8 cellular contexts compared by ENCODE assay signal in genomic region chr6:156791261-156791850, GRCh38. TPM values are rescaled to one million over a fixed set of nuclear protein-coding genes. Genes with fewer than 3 reads are reported as not detected.
DNase-seq lines count a peak whose midpoint lies in the region; ATAC-seq and TF ChIP-seq lines count a peak whose summit lies in the region.

No MANE protein-coding gene starts in this region.

- no peaks in the 10 kb centered on the region for H3K36me3 ChIP-seq in esophagus squamous epithelium

- intact Hi-C loops in esophagus squamous epithelium (cut with DNase I), result no loop called here

- 18 to 21% methylated on average over 10 of the region's 10 CpGs for WGBS in esophagus squamous epithelium, 2 donors

- DNase-seq in DMS153 treated with DMSO at 0.1 percent for 48 hours (lab: John Stamatoyannopoulos, UW; ENCODE audit: unreplicated experiment) (peak; percentile 40), fibroblast of pulmonary artery (ENCODE audit: low read depth) (peak; percentile 81), iPS-NIHi7 (ENCODE audit: extremely low spot score) (no peak), esophagus squamous epithelium (lab: John Stamatoyannopoulos, UW) (no peak)
- DNase-seq in stimulated activated effector memory CD8-positive, alpha-beta T cell treated with anti-CD3 and anti-CD28 coated beads, Interleukin-12 subunit alpha, Interleukin-12 subunit beta, amount 100 ng/mL, for 72 hours (ENCODE audit: low spot score in 2 of 2), result no peak

- H3K4me1 ChIP-seq in esophagus squamous epithelium, result peaks cover 15 to 98% (median 46%) of the 10 kb centered on the region in 3 donors

- no peaks in the 10 kb centered on the region for H3K9me3 Mint-ChIP-seq in stimulated activated effector memory CD8-positive, alpha-beta T cell treated with anti-CD3 and anti-CD28 coated beads, Interleukin-12 subunit alpha, Interleukin-12 subunit beta, amount 100 ng/mL, for 72 hours

- peaks cover 84% of the 10 kb centered on the region for H3K4me1 Mint-ChIP-seq in stimulated activated effector memory CD8-positive, alpha-beta T cell treated with anti-CD3 and anti-CD28 coated beads, Interleukin-12 subunit alpha, Interleukin-12 subunit beta, amount 100 ng/mL, for 72 hours

- H3K4me3 ChIP-seq in fibroblast of pulmonary artery (replicated peaks; ENCODE audit: low read depth, low read length), result no peak overlapping the region
- peak overlapping the region in 1 of 4 donors; percentile 26 for H3K4me3 ChIP-seq in esophagus squamous epithelium

- TF ChIP-seq CTCF in fibroblast of pulmonary artery (IDR thresholded peaks at IDR 0.05; ENCODE audit: low read length, missing control alignments) (no peak), esophagus squamous epithelium (IDR thresholded peaks at IDR 0.05) (no peak)

- H3K4me3 Mint-ChIP-seq in stimulated activated effector memory CD8-positive, alpha-beta T cell treated with anti-CD3 and anti-CD28 coated beads, Interleukin-12 subunit alpha, Interleukin-12 subunit beta, amount 100 ng/mL, for 72 hours, result peak overlapping the region; percentile 27

- H3K27me3 ChIP-seq in esophagus squamous epithelium, result no peaks in the 10 kb centered on the region

- H3K36me3 Mint-ChIP-seq in stimulated activated effector memory CD8-positive, alpha-beta T cell treated with anti-CD3 and anti-CD28 coated beads, Interleukin-12 subunit alpha, Interleukin-12 subunit beta, amount 100 ng/mL, for 72 hours, result peaks cover 6% of the 10 kb centered on the region

- H3K27ac ChIP-seq in esophagus squamous epithelium, result no peak overlapping the region

- peak overlapping the region; percentile 83 for H3K27ac Mint-ChIP-seq in stimulated activated effector memory CD8-positive, alpha-beta T cell treated with anti-CD3 and anti-CD28 coated beads, Interleukin-12 subunit alpha, Interleukin-12 subunit beta, amount 100 ng/mL, for 72 hours

- ATAC-seq in GM19438 (IDR thresholded peaks at IDR 0.05; ENCODE audit: low read depth, unreplicated experiment) (peak; percentile 57), HG03565 (IDR thresholded peaks at IDR 0.05; ENCODE audit: unreplicated experiment) (peak; percentile 61)
- ATAC-seq in stimulated activated effector memory CD8-positive, alpha-beta T cell treated with anti-CD3 and anti-CD28 coated beads, Interleukin-12 subunit alpha, Interleukin-12 subunit beta, amount 100 ng/mL, for 72 hours, result peak; percentile 78

- no peaks in the 10 kb centered on the region for H3K9me3 ChIP-seq in esophagus squamous epithelium

- TF ChIP-seq POLR2A in esophagus squamous epithelium (IDR thresholded peaks at IDR 0.05), result no peak

TF ChIP-seq in PFSK-1, 5 proteins besides CTCF, POLR2A, EP300 and RAD21:
- TF ChIP-seq TAF1 (IDR thresholded peaks at IDR 0.05; ENCODE audit: borderline replicate concordance, insufficient read depth, low read length) (peak; percentile 52; the same call in 1 of the 2 replicates), FOXP2 (optimal IDR thresholded peaks at IDR 0.05; ENCODE audit: borderline replicate concordance, extremely low read depth, extremely low read length, insufficient read depth) (no peak), POLR2AphosphoS5 (IDR thresholded peaks at IDR 0.05; ENCODE audit: low read depth, low read length) (peak; percentile 73), REST (IDR thresholded peaks at IDR 0.05; ENCODE audit: insufficient read depth in 1 of 2, low read depth in 2 of 2, low read length in 2 of 2) (peak in 1 of 2 experiments; percentile 35; a peak in 1 of 4 replicates), SIN3A (IDR thresholded peaks at IDR 0.05; ENCODE audit: borderline replicate concordance, insufficient read depth, low read length) (peak; percentile 91)

RNA-seq across cellular contexts. Expression of gene ARID1B, which starts 14.2 kb away (rescaled TPM):
- polyA plus RNA-seq in PFSK-1 (2012; ENCODE audit: insufficient read length, low read depth), result 36.6 TPM
- 100 to 1,000 TPM in 1 of 4 donors, 10 to 100 TPM in 3; 25.2 to 103 (median 59.5) TPM for total RNA-seq in esophagus squamous epithelium

Comparison
In these comparisons a context has a peak if more than half of its experiments do, and no peak if none do; other contexts are left out.
1. DNase-seq: peak in DMS153 treated with DMSO at 0.1 percent for 48 hours (single experiment) and fibroblast of pulmonary artery (single experiment); none in stimulated activated effector memory CD8-positive, alpha-beta T cell treated with anti-CD3 and anti-CD28 coated beads, Interleukin-12 subunit alpha, Interleukin-12 subunit beta, amount 100 ng/mL, for 72 hours (0 of 2), iPS-NIHi7 (single experiment) and esophagus squamous epithelium (single experiment).
2. Peak in every context shown above with its lines, with median percentiles within 50 percentile points of each other: ATAC-seq.